ENCODE assay signal across 9 cellular contexts in the genomic region with DNA sequence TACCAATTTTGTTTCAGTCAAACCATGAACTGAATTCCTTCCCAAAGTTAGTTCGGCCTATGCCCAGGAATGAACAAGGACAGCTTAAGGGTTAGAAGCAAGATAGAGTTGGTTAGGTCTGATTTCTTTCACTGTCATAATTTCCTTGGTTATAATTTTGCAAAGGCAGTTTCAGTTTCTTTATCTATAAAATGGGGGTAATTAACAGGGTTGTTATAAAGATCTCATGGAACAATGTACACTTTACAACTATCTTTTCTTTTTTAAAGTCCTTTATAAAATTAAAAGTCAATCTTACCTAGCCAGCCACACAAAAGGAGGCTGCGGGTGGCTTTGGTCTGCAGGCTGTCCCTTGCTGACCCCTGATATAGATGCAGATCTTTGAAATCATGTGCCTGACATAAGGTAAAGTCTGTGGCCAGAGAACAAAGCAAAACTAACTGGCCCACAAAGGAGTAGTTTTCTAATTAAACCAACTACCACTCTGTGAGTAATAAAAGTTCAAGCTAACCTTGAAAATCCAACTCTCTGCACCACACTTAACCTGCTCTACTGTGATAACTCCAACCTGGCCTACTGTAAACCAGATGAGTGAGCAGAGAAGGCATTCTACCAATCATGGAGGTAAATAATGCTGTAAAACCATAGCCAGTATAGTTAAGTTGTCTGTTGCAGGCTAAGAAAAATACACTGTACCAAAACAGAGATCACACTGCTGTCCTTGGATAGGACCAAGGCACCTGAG. TPM values are rescaled to one million over a fixed set of nuclear protein-coding genes. Genes with fewer than 3 reads are reported as not detected.
A peak's percentile ranks its signal among the peaks of the same experiment; 100 is the strongest.
DNase-seq lines count a peak whose midpoint lies in the region; ATAC-seq and TF ChIP-seq lines count a peak whose summit lies in the region.
"Had no signal": no experiment of that assay in that cellular context is flagged by ENCODE, and none has a peak within 500 bp of the region (broad histone marks: within the 10 kb centered on the region; RNA-seq: fewer than 3 reads in every experiment).

No MANE protein-coding gene starts in this region.

- H3K4me3 ChIP-seq in CD4-positive, CD25-positive, alpha-beta regulatory T cell (ENCODE audit: low read depth, low read length), result peak overlapping the region; percentile 80
- no peak overlapping the region for H3K4me3 ChIP-seq in Loucy (ENCODE audit: low read length, poor library complexity, severe bottlenecking)
- no peak overlapping the region for H3K4me3 ChIP-seq in breast epithelium

- no peak overlapping the region for H2AFZ ChIP-seq in Loucy (ENCODE audit: low read length)

- H3F3A ChIP-seq in Loucy (ENCODE audit: low read depth), result peaks cover 5% of the 10 kb centered on the region; the same call in 1 of the 2 replicates

- H3K27ac Mint-ChIP-seq in CD4-positive, CD25-positive, alpha-beta regulatory T cell, result peak overlapping the region; percentile 98 to 99 (median 99)
- H3K27ac Mint-ChIP-seq in natural killer cell, result peak overlapping the region; percentile 97 to 98

- TF ChIP-seq CTCF in Loucy (conservative IDR thresholded peaks at IDR 0.05; ENCODE audit: low read length) (no peak), breast epithelium (IDR thresholded peaks at IDR 0.05) (no peak), natural killer cell (IDR thresholded peaks at IDR 0.05) (no peak)

- intact Hi-C loops in breast epithelium (cut with DNase I; ENCODE audit: low total_unique reads), result no loop called here
- intact Hi-C loops in natural killer cell (cut with micrococcal nuclease), result loop anchor here (5.0 kb wide), 3 partner anchors 227 to 1593 kb away; a partner anchor contains a TSS

- no peaks in the 10 kb centered on the region for H3K27me3 ChIP-seq in CD4-positive, CD25-positive, alpha-beta regulatory T cell (ENCODE audit: control insufficient read depth, insufficient read depth, low read length)
- H3K27me3 ChIP-seq in Loucy (ENCODE audit: insufficient read depth, low read length, poor library complexity, severe bottlenecking) (no peaks in the 10 kb centered on the region), breast epithelium (no peaks in the 10 kb centered on the region)

- H3K4me1 ChIP-seq in CD4-positive, CD25-positive, alpha-beta regulatory T cell (ENCODE audit: control insufficient read depth, insufficient read depth, low read length, poor library complexity, severe bottlenecking), result peaks cover 96% of the 10 kb centered on the region
- H3K4me1 ChIP-seq in Loucy (ENCODE audit: insufficient read depth, low read length, poor library complexity, severe bottlenecking) (peaks cover 56% of the 10 kb centered on the region), breast epithelium (peaks cover 0 to 6% of the 10 kb centered on the region in 2 donors)

- peak overlapping the region; percentile 31 for H3K4me2 ChIP-seq in Loucy (ENCODE audit: low read depth, low read length, poor library complexity, severe bottlenecking)

- peak overlapping the region; percentile 95 for H3K27ac ChIP-seq in CD4-positive, CD25-positive, alpha-beta regulatory T cell (ENCODE audit: insufficient read depth, low read length, poor library complexity, severe bottlenecking)
- H3K27ac ChIP-seq in breast epithelium, result peak overlapping the region; percentile 65 to 73

- peaks cover 44% of the 10 kb centered on the region; the same call in 1 of the 2 replicates for H3K79me2 ChIP-seq in Loucy (ENCODE audit: insufficient read depth, low read length)

- peaks cover 51% of the 10 kb centered on the region for H3K36me3 Mint-ChIP-seq in CD4-positive, CD25-positive, alpha-beta regulatory T cell
- peaks cover 10% of the 10 kb centered on the region for H3K36me3 Mint-ChIP-seq in natural killer cell

- H4K20me1 ChIP-seq in Loucy (ENCODE audit: insufficient read depth, low read length, poor library complexity, severe bottlenecking), result peaks cover 76% of the 10 kb centered on the region

- peaks cover 11% of the 10 kb centered on the region for H3K36me3 ChIP-seq in CD4-positive, CD25-positive, alpha-beta regulatory T cell (ENCODE audit: control insufficient read depth, insufficient read depth, low read length)
- peaks cover 49% of the 10 kb centered on the region; the same call in 1 of the 2 replicates for H3K36me3 ChIP-seq in Loucy (ENCODE audit: insufficient read depth, low read length)
- no peaks in the 10 kb centered on the region for H3K36me3 ChIP-seq in breast epithelium

- no peaks in the 10 kb centered on the region for H3K9me3 Mint-ChIP-seq in CD4-positive, CD25-positive, alpha-beta regulatory T cell
- no peaks in the 10 kb centered on the region for H3K9me3 Mint-ChIP-seq in natural killer cell

- H3K9ac ChIP-seq in Loucy (ENCODE audit: low read depth, low read length, poor library complexity, severe bottlenecking), result no peak overlapping the region

- H3K4me1 Mint-ChIP-seq in CD4-positive, CD25-positive, alpha-beta regulatory T cell, result peaks cover 72 to 95% (median 91%) of the 10 kb centered on the region in 4 donors
- H3K4me1 Mint-ChIP-seq in natural killer cell, result peaks cover 93 to 96% of the 10 kb centered on the region in 2 donors

- ATAC-seq in CD4-positive, CD25-positive, alpha-beta regulatory T cell (ENCODE audit: low read depth in 2 of 2), result no peak
- ATAC-seq in natural killer cell (no peak), HG02798 (IDR thresholded peaks at IDR 0.05; ENCODE audit: poor library complexity, unreplicated experiment) (no peak), HG03520 (IDR thresholded peaks at IDR 0.05; ENCODE audit: unreplicated experiment) (no peak)

- TF ChIP-seq POLR2A in breast epithelium (IDR thresholded peaks at IDR 0.05), result no peak

- H3K4me3 Mint-ChIP-seq in CD4-positive, CD25-positive, alpha-beta regulatory T cell, result peak overlapping the region; percentile 83 to 90 (median 90)
- peak overlapping the region; percentile 85 for H3K4me3 Mint-ChIP-seq in natural killer cell

- H3K9me3 ChIP-seq in CD4-positive, CD25-positive, alpha-beta regulatory T cell (ENCODE audit: control insufficient read depth in 2 of 2, low read length in 2 of 2), result no peaks in the 10 kb centered on the region
- H3K9me3 ChIP-seq in Loucy (ENCODE audit: insufficient read depth, low read depth, low read length) (no peaks in the 10 kb centered on the region), breast epithelium (no peaks in the 10 kb centered on the region)

- H3K27me3 Mint-ChIP-seq in CD4-positive, CD25-positive, alpha-beta regulatory T cell, result no peaks in the 10 kb centered on the region
- H3K27me3 Mint-ChIP-seq in natural killer cell (ENCODE audit: low read depth in 2 of 2), result no peaks in the 10 kb centered on the region

- DNase-seq in CD4-positive, CD25-positive, alpha-beta regulatory T cell, result peak in 2 of 3 donors; percentile 41
- DNase-seq in breast epithelium (ENCODE audit: low spot score in 2 of 2) (no peak), natural killer cell (no peak), amygdala (lab: John Stamatoyannopoulos, UW) (no peak), ecto neural progenitor cell (ENCODE audit: low spot score) (no peak)
- DNase-seq: COR-L47 had no signal

- H3K9me2 ChIP-seq in Loucy (replicated peaks; ENCODE audit: low read depth, low read length), result no peaks in the 10 kb centered on the region

RNA-seq across cellular contexts. Expression of a gene that starts 49.5 kb away (rescaled TPM):
- total RNA-seq in CD4-positive, CD25-positive, alpha-beta regulatory T cell, result 342 TPM
- polyA plus RNA-seq in CD4-positive, CD25-positive, alpha-beta regulatory T cell, result 100 to 1,000 TPM; 257 to 279 (median 272) TPM
- total RNA-seq in breast epithelium (100 to 1,000 TPM in 2 of 3 donors, 1 to 10 TPM in 1; 7.8 to 219 (median 101) TPM), natural killer cell (100 to 1,000 TPM; 295 to 385 (median 354) TPM)

Comparison
In these comparisons a context has a peak if more than half of its experiments do, and no peak if none do; other contexts are left out.
1. DNase-seq: peak in CD4-positive, CD25-positive, alpha-beta regulatory T cell (2 of 3); none in breast epithelium (0 of 2), natural killer cell (single experiment), amygdala (0 of 56) and ecto neural progenitor cell (single experiment).